ENCODE assay signal across 20 cellular contexts in the genomic region with DNA sequence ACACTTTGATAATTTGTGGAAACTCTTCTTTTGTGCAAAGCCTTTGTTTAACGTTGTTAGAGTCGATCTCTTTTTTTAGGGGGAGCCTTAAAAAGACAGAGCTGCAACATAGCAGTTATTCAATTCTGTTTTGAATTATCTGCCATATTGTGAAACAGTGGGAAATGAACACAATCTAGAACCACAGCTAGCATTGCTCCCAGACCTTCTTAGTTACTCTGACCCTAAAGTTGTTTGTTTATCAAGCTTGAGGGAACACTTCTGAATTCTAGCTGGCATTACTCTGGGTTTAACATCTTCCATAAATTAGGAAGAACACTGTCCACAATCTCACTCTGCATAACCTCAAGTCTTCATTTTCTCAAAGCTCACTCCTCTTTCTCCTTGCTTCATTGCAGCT.
"Had no signal": no experiment of that assay in that cellular context is flagged by ENCODE, and none has a peak within 500 bp of the region (broad histone marks: within the 10 kb centered on the region; RNA-seq: fewer than 3 reads in every experiment).

No MANE protein-coding gene starts in this region.

- H3K9me3 ChIP-seq: esophagus muscularis mucosa, gastroesophageal sphincter, neutrophil, psoas muscle, thyroid gland had no signal

- H3K27me3 ChIP-seq: esophagus muscularis mucosa, gastroesophageal sphincter, neutrophil, spleen, thyroid gland had no signal

- H3K4me1 ChIP-seq: esophagus muscularis mucosa, gastroesophageal sphincter, spleen, thyroid gland had no signal

- ATAC-seq: gastroesophageal sphincter; left lobe of liver; naive thymus-derived CD4-positive, alpha-beta T cell; sciatic nerve; stimulated activated naive B cell treated with anti-CD40 and anti-IgM and Interleukin-4, amounts not matched to agents 10 μg/mL and 1 μg/mL and 100 μg/mL, for 72 hours; stimulated activated naive CD8-positive, alpha-beta T cell treated with anti-CD3 and anti-CD28 coated beads, Interleukin-15, amount 100 ng/mL, for 72 hours had no signal

- H3K27ac ChIP-seq: epithelial cell of prostate, esophagus muscularis mucosa, gastroesophageal sphincter, neutrophil, psoas muscle, spleen, thyroid gland had no signal

- DNase-seq: effector memory CD4-positive, alpha-beta T cell; glutamatergic neuron; islet precursor cell; mammary epithelial cell; naive thymus-derived CD4-positive, alpha-beta T cell; psoas muscle; retina; spleen; stimulated activated CD4-positive, alpha-beta T cell treated with anti-CD3 and anti-CD28 coated beads, Interleukin-15, amount 100 ng/mL, for 24 hours; stimulated activated CD4-positive, alpha-beta T cell treated with anti-CD3 and anti-CD28 coated beads, Interleukin-1b, Interleukin-23, amount 100 ng/mL, for 48 hours; stimulated activated CD4-positive, alpha-beta T cell treated with anti-CD3 and anti-CD28 coated beads, Interleukin-4, amount 100 ng/mL, for 24 hours; stimulated activated naive B cell treated with anti-CD40 and anti-IgM and Interleukin-4, amounts not matched to agents 10 μg/mL and 1 μg/mL and 100 μg/mL, for 72 hours; stimulated activated naive CD8-positive, alpha-beta T cell treated with anti-CD3 and anti-CD28 coated beads, Interleukin-15, amount 100 ng/mL, for 72 hours; thyroid gland had no signal

- H3K4me3 ChIP-seq: esophagus muscularis mucosa, gastroesophageal sphincter, psoas muscle, spleen, thyroid gland had no signal

- H3K36me3 ChIP-seq: esophagus muscularis mucosa, gastroesophageal sphincter, neutrophil, spleen, thyroid gland had no signal
